Comparison of ENCODE assay signal across 8 cellular contexts in the genomic region with DNA sequence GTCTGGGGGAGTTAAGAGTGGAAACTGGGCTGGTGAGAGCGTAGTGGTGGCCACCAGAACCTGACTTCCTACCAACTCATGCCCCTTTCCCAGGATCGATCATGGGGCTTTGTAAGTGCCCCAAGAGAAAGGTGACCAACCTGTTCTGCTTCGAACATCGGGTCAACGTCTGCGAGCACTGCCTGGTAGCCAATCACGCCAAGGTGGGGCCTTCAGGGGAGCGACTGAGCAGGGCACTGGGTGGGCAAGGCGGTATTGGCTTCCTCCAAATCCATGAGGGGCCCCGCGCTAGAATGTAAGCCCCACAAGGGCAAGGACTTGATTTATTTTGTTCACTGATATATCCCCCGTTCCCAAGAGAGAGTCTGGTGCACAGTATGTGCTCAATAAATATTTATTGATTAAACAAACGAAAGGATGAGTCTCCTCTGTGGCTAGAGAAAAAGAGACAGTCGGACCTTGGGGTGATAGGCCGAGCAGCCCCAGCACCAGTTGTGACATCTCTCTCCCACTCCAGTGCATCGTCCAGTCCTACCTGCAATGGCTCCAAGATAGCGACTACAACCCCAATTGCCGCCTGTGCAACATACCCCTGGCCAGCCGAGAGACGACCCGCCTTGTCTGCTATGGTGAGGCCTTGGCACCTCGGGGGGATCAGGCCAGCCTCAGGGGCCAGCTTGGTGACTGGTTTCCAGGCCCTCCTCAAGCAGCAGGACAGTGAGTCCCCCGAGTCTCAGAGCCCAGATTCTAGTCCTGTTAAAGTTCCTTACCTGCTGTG. TPM values are rescaled to one million over a fixed set of nuclear protein-coding genes. Genes with fewer than 3 reads are reported as not detected.
DNase-seq lines count a peak whose midpoint lies in the region; ATAC-seq and TF ChIP-seq lines count a peak whose summit lies in the region.

No MANE protein-coding gene starts in this region.

- H3K4me1 ChIP-seq in SK-N-SH (ENCODE audit: control insufficient read depth in 1 of 2, insufficient read depth in 2 of 2, low read depth in 1 of 2, low read length in 1 of 2) (peaks cover 8 to 20% of the 10 kb centered on the region in 2 experiments), gastroesophageal sphincter (peaks cover 0 to 24% (median 14%) of the 10 kb centered on the region in 3 donors), smooth muscle cell (ENCODE audit: low read depth) (peaks cover 11% of the 10 kb centered on the region)

- H3F3A ChIP-seq in SK-N-SH (replicated peaks; ENCODE audit: insufficient read depth): no peaks in the 10 kb centered on the region
- no peaks in the 10 kb centered on the region for H3F3A ChIP-seq in smooth muscle cell (ENCODE audit: low read depth)

- peaks cover 58% of the 10 kb centered on the region for H3K79me2 ChIP-seq in SK-N-SH (ENCODE audit: insufficient read depth)
- peaks cover 28% of the 10 kb centered on the region for H3K79me2 ChIP-seq in smooth muscle cell (ENCODE audit: low read depth)

- H3K9me3 ChIP-seq in SK-N-SH: no peaks in the 10 kb centered on the region
- H3K9me3 ChIP-seq in gastroesophageal sphincter: no peaks in the 10 kb centered on the region
- H3K9me3 ChIP-seq in smooth muscle cell (replicated peaks; ENCODE audit: low read depth): no peaks in the 10 kb centered on the region

- H3K27ac ChIP-seq in SK-N-SH (ENCODE audit: low read depth in 2 of 2, low read length in 1 of 2) (peak overlapping the region; percentile 88 to 93; a peak in 3 of 4 replicates), gastroesophageal sphincter (peak overlapping the region; percentile 67 to 97 (median 93)), smooth muscle cell (ENCODE audit: low read depth) (peak overlapping the region; percentile 92)

- DNase-seq in SK-N-SH (no peak), smooth muscle cell (lab: John Stamatoyannopoulos, UW; ENCODE audit: unreplicated experiment) (no peak), dermis blood vessel endothelial cell (no peak), HuH-7.5 (ENCODE audit: low spot score) (no peak)
- DNase-seq in stimulated activated naive CD4-positive, alpha-beta T cell treated with Interleukin-2 at 50 U/mL for 16 hours (lab: John Stamatoyannopoulos, UW): no peak

- ATAC-seq in GM21526 (IDR thresholded peaks at IDR 0.05; ENCODE audit: low FRiP score, unreplicated experiment): peak; percentile 7
- ATAC-seq in gastroesophageal sphincter: no peak
- ATAC-seq in esophagus mucosa: no peak

- CTCF ChIA-PET in SK-N-SH (lab: Yijun Ruan, JAX): interaction anchor here (0.9 to 1.6 kb wide), 4 partner anchors 27 to 222 kb away, joined by 3 to 6 read pairs (median 4); a partner anchor contains a TSS

- TF ChIP-seq RAD21 in SK-N-SH (IDR thresholded peaks at IDR 0.05; ENCODE audit: low read length): no peak

- H3K4me2 ChIP-seq in SK-N-SH (peak overlapping the region; percentile 83), smooth muscle cell (peak overlapping the region; percentile 96)

- 0 out of 2 replicates have a peak overlapping the region, but pooled peaks have one; percentile 25 for H2AFZ ChIP-seq in SK-N-SH (ENCODE audit: low read depth)
- no peak overlapping the region for H2AFZ ChIP-seq in smooth muscle cell (ENCODE audit: low read depth)

- H3K9me2 ChIP-seq in SK-N-SH: no peaks in the 10 kb centered on the region

- no peaks in the 10 kb centered on the region for H4K20me1 ChIP-seq in SK-N-SH (ENCODE audit: insufficient read depth)
- H4K20me1 ChIP-seq in smooth muscle cell (ENCODE audit: low read depth): no peaks in the 10 kb centered on the region

- peak overlapping the region; percentile 87 to 92 for H3K4me3 ChIP-seq in SK-N-SH (ENCODE audit: low read depth in 2 of 2, low read length in 1 of 2)
- H3K4me3 ChIP-seq in gastroesophageal sphincter: peak overlapping the region; percentile 68 to 81
- peak overlapping the region; percentile 81 for H3K4me3 ChIP-seq in smooth muscle cell

- H3K9ac ChIP-seq in SK-N-SH (peak overlapping the region; percentile 89), smooth muscle cell (ENCODE audit: low read depth) (peak overlapping the region; percentile 94)

- H3K36me3 ChIP-seq in SK-N-SH (replicated peaks in 1 of 2; ENCODE audit: control insufficient read depth in 1 of 2, insufficient read depth in 2 of 2, low read length in 1 of 2) (peaks cover 14 to 39% of the 10 kb centered on the region in 2 experiments), gastroesophageal sphincter (peaks cover 0 to 48% of the 10 kb centered on the region in 2 donors), smooth muscle cell (ENCODE audit: low read depth) (no peaks in the 10 kb centered on the region)

- POLR2A ChIA-PET in SK-N-SH (lab: Yijun Ruan, JAX): no interaction called here

- no peaks in the 10 kb centered on the region for H3K27me3 ChIP-seq in SK-N-SH (ENCODE audit: insufficient read depth)
- no peaks in the 10 kb centered on the region for H3K27me3 ChIP-seq in gastroesophageal sphincter
- H3K27me3 ChIP-seq in smooth muscle cell (ENCODE audit: low read depth): no peaks in the 10 kb centered on the region

- TF ChIP-seq POLR2A in gastroesophageal sphincter (IDR thresholded peaks at IDR 0.05): no peak

- no peak for TF ChIP-seq CTCF in SK-N-SH (IDR thresholded peaks at IDR 0.05)
- no peak for TF ChIP-seq CTCF in gastroesophageal sphincter (IDR thresholded peaks at IDR 0.05)
- no peak for TF ChIP-seq CTCF in smooth muscle cell (IDR thresholded peaks at IDR 0.05; ENCODE audit: borderline replicate concordance, insufficient read depth, poor library complexity, severe bottlenecking)

- 25% methylated on average over 17 of the region's 23 CpGs for WGBS in SK-N-SH (ENCODE audit: low lambda C conversion rate)
- WGBS in gastroesophageal sphincter (ENCODE audit: low coverage in 1 of 2), 2 donors: 33 to 35% methylated on average over 3 to 12 of the region's 23 CpGs
- 55% methylated on average over 23 of the region's 23 CpGs for WGBS in smooth muscle cell (ENCODE audit: low lambda C conversion rate)

- TF ChIP-seq EP300 in SK-N-SH (IDR thresholded peaks at IDR 0.05; ENCODE audit: borderline replicate concordance in 1 of 2, low read depth in 1 of 2, low read length in 1 of 2) (no peak), gastroesophageal sphincter (IDR thresholded peaks at IDR 0.05) (no peak)

TF ChIP-seq in SK-N-SH, 30 proteins besides CTCF, POLR2A, EP300 and RAD21 (continues in another document):
- TF ChIP-seq JUND (IDR thresholded peaks at IDR 0.05): no peak
- TF ChIP-seq, protein P1, sequence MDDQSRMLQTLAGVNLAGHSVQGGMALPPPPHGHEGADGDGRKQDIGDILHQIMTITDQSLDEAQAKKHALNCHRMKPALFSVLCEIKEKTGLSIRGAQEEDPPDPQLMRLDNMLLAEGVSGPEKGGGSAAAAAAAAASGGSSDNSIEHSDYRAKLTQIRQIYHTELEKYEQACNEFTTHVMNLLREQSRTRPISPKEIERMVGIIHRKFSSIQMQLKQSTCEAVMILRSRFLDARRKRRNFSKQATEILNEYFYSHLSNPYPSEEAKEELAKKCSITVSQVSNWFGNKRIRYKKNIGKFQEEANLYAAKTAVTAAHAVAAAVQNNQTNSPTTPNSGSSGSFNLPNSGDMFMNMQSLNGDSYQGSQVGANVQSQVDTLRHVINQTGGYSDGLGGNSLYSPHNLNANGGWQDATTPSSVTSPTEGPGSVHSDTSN (IDR thresholded peaks at IDR 0.05): no peak
- no peak for TF ChIP-seq FOXJ3 (CRISPR knock-in tag; IDR thresholded peaks at IDR 0.05)
- no peak for TF ChIP-seq TCF12 (IDR thresholded peaks at IDR 0.05)
- TF ChIP-seq RFX5 (IDR thresholded peaks at IDR 0.05; ENCODE audit: low read length): no peak

RNA-seq across cellular contexts. Expression of a gene that starts 0.8 kb away (rescaled TPM):
- 55.7 and 75.9 TPM in 2 replicates for polyA plus RNA-seq in SK-N-SH (2012; rRNA removed)
- 29.4 and 37.0 TPM in 2 replicates for polyA plus RNA-seq in SK-N-SH (2012; cell fraction: cytosol; rRNA removed)
- 101 and 124 TPM in 2 replicates for polyA plus RNA-seq in SK-N-SH (2012; cell fraction: nucleus; rRNA removed)
- 10 to 100 TPM; 26.3 to 43.9 (median 33.3) TPM for total RNA-seq in gastroesophageal sphincter
- 49.1 and 91.0 TPM in 2 replicates for total RNA-seq in smooth muscle cell
- polyA plus RNA-seq in smooth muscle cell: 81.0 and 87.1 TPM in 2 replicates
- total RNA-seq in esophagus mucosa: 25.7 TPM
- 26.2 and 30.2 TPM in 2 replicates for total RNA-seq in dermis blood vessel endothelial cell

RNA-seq across cellular contexts. Expression of a gene that starts 0.9 kb away (rescaled TPM):
- polyA plus RNA-seq in SK-N-SH (2012; rRNA removed): 13.1 and 16.3 TPM in 2 replicates
- polyA plus RNA-seq in SK-N-SH (2012; cell fraction: cytosol; rRNA removed): 11.4 and 12.7 TPM in 2 replicates
- 19.1 and 21.6 TPM in 2 replicates for polyA plus RNA-seq in SK-N-SH (2012; cell fraction: nucleus; rRNA removed)
- total RNA-seq in gastroesophageal sphincter: 1 to 10 TPM in 2 of 4 donors, under 1 TPM in 2; 0.78 to 1.7 (median 0.99) TPM
- 8.0 and 8.3 TPM in 2 replicates for total RNA-seq in smooth muscle cell
- 8.5 and 11.2 TPM in 2 replicates for polyA plus RNA-seq in smooth muscle cell
- total RNA-seq in esophagus mucosa: 14.1 TPM
- 4.4 and 17.5 TPM in 2 replicates for total RNA-seq in dermis blood vessel endothelial cell

RNA-seq across cellular contexts. Expression of a gene that starts 11.2 kb away (rescaled TPM):
- 59.1 and 59.9 TPM in 2 replicates for polyA plus RNA-seq in SK-N-SH (2012; rRNA removed)
- polyA plus RNA-seq in SK-N-SH (2012; cell fraction: cytosol; rRNA removed): 18.5 and 33.0 TPM in 2 replicates
- 93.7 and 181 TPM in 2 replicates for polyA plus RNA-seq in SK-N-SH (2012; cell fraction: nucleus; rRNA removed)
- total RNA-seq in gastroesophageal sphincter: 100 to 1,000 TPM; 374 to 526 (median 407) TPM
- total RNA-seq in smooth muscle cell: 104 and 154 TPM in 2 replicates
- 55.2 and 65.0 TPM in 2 replicates for polyA plus RNA-seq in smooth muscle cell
- 76.4 TPM for total RNA-seq in esophagus mucosa
- 319 and 409 TPM in 2 replicates for total RNA-seq in dermis blood vessel endothelial cell

RNA-seq across cellular contexts. Expression of a gene that starts 26.4 kb away (rescaled TPM):
- polyA plus RNA-seq in SK-N-SH (2012; rRNA removed) (not detected in 2 replicates), smooth muscle cell (2.0 and 7.0 TPM in 2 replicates)
- polyA plus RNA-seq in SK-N-SH (2012; cell fraction: cytosol; rRNA removed): not detected in 2 replicates
- 0.02 and 0.04 TPM in 2 replicates for polyA plus RNA-seq in SK-N-SH (2012; cell fraction: nucleus; rRNA removed)
- total RNA-seq in gastroesophageal sphincter (10 to 100 TPM; 21.8 to 38.5 (median 29.0) TPM), smooth muscle cell (1.0 and 1.8 TPM in 2 replicates), esophagus mucosa (2.7 TPM), dermis blood vessel endothelial cell (11.0 and 20.3 TPM in 2 replicates)

RNA-seq across cellular contexts. Expression of a gene that starts 26.9 kb away (rescaled TPM):
- polyA plus RNA-seq in SK-N-SH (2012; rRNA removed) (87.8 and 90.0 TPM in 2 replicates), smooth muscle cell (17.4 and 43.1 TPM in 2 replicates)
- 38.0 and 59.9 TPM in 2 replicates for polyA plus RNA-seq in SK-N-SH (2012; cell fraction: cytosol; rRNA removed)
- 161 and 164 TPM in 2 replicates for polyA plus RNA-seq in SK-N-SH (2012; cell fraction: nucleus; rRNA removed)
- total RNA-seq in gastroesophageal sphincter (10 to 100 TPM in 3 of 4 donors, 1 to 10 TPM in 1; 7.1 to 25.2 (median 18.3) TPM), smooth muscle cell (16.8 and 26.9 TPM in 2 replicates), esophagus mucosa (53.2 TPM), dermis blood vessel endothelial cell (25.7 and 31.4 TPM in 2 replicates)
